In the genomic region with DNA sequence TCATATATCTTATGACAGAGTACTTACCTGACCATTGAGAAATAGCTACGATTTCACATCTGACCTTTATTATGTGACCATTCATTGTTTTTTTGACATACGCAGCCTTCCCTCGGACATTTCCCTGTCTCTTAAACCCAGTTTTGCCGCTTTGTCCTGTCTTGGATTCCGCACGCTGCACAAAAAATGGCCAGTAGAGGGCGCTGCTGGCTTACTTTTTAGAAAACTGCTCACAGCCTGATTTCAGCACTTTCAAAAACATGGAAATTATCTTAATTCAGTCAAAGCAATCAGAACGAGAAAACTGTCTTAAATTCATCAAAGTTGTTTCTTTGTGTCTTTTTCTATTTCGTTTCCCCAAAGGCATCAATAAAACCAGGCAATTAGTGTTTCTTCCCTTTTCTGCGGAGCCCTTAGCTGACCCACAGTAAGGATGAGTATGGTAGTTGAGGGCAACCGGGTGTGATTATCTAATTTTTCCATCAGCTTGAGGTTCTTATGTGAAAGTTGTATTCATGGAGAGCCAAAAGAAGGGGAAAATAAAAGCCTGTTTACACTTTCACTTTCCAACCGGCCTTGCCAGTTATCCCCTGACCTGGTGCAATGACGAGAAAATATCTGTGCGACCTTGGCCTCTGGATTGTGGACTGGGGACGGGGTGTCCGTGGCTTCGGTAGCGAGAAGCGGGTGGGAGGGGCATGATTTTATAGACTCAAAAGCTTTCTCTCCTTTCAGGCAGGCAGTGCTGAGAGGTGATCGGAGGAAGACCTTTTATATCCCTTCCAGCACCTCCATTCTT, we compare ENCODE assay signal across 8 cellular contexts.
A peak's percentile ranks its signal among the peaks of the same experiment; 100 is the strongest.
DNase-seq lines count a peak whose midpoint lies in the region; ATAC-seq and TF ChIP-seq lines count a peak whose summit lies in the region.

No MANE protein-coding gene starts in this region.

- no peak for TF ChIP-seq EP300 in neural cell (conservative IDR thresholded peaks at IDR 0.05; ENCODE audit: poor library complexity, severe bottlenecking)

- H3K4me3 ChIP-seq in OCI-LY7 (ENCODE audit: low read depth, low read length, poor library complexity, severe bottlenecking) (no peak overlapping the region), fibroblast of mammary gland (ENCODE audit: control insufficient read depth, low read depth, low read length) (peak overlapping the region; percentile 7), neural cell (ENCODE audit: low read length) (peak overlapping the region; percentile 21)

- peak overlapping the region; percentile 30 for H3K4me3 Mint-ChIP-seq in stimulated activated naive CD8-positive, alpha-beta T cell treated with anti-CD3 and anti-CD28 coated beads, Interleukin-15, Interleukin-2, amounts not matched to agents 100 ng/mL and 50 ng/mL, for 24 hours

- H3K36me3 Mint-ChIP-seq in stimulated activated naive CD8-positive, alpha-beta T cell treated with anti-CD3 and anti-CD28 coated beads, Interleukin-15, Interleukin-2, amounts not matched to agents 100 ng/mL and 50 ng/mL, for 24 hours (ENCODE audit: low read depth) = no peaks in the 10 kb centered on the region

- DNase-seq in AML-193 (lab: John Stamatoyannopoulos, UW) = peak; percentile 62 to 68
- DNase-seq in HUDEP-2 (lab: John Stamatoyannopoulos, UW; ENCODE audit: unreplicated experiment in 76 of 76) = peak in 66 of 76 experiments; percentile 1 to 67 (median 31)
- peak; percentile 70 for DNase-seq in OCI-LY7 (ENCODE audit: low spot score)
- DNase-seq in activated T-cell treated with anti-CD3 and anti-CD28 coated beads, Interleukin-2, amount 50 U/mL, for 48 hours = peak; percentile 83
- DNase-seq in fibroblast of mammary gland (ENCODE audit: low read depth) = peak; percentile 68

- H3K27me3 Mint-ChIP-seq in stimulated activated naive CD8-positive, alpha-beta T cell treated with anti-CD3 and anti-CD28 coated beads, Interleukin-15, Interleukin-2, amounts not matched to agents 100 ng/mL and 50 ng/mL, for 24 hours = peaks cover 10% of the 10 kb centered on the region

- H3K27me3 ChIP-seq in neural cell (ENCODE audit: insufficient read depth, low read depth, low read length) = no peaks in the 10 kb centered on the region

- H3K4me1 ChIP-seq in OCI-LY7 (ENCODE audit: insufficient read depth, low read length, poor library complexity, severe bottlenecking) = no peaks in the 10 kb centered on the region

- H4K20me1 ChIP-seq in OCI-LY7 (ENCODE audit: insufficient read depth, low read length) (no peaks in the 10 kb centered on the region), neural cell (ENCODE audit: insufficient read depth) (no peaks in the 10 kb centered on the region)

- H3K79me2 ChIP-seq in OCI-LY7 (ENCODE audit: insufficient read depth, low read depth, low read length) = no peaks in the 10 kb centered on the region
- H3K79me2 ChIP-seq in neural cell (replicated peaks; ENCODE audit: insufficient read depth, low read length) = peaks cover 20% of the 10 kb centered on the region

- no peaks in the 10 kb centered on the region for H3K9me2 ChIP-seq in OCI-LY7 (ENCODE audit: insufficient read depth, low read length)
- H3K9me2 ChIP-seq in neural cell (ENCODE audit: insufficient read depth, low read length) = no peaks in the 10 kb centered on the region

- no peaks in the 10 kb centered on the region for H3F3A ChIP-seq in neural cell (ENCODE audit: insufficient read depth, low read length, poor library complexity, severe bottlenecking)

- H3K36me3 ChIP-seq in OCI-LY7 (ENCODE audit: insufficient read depth, low read length) (no peaks in the 10 kb centered on the region), neural cell (ENCODE audit: insufficient read depth, low read length) (no peaks in the 10 kb centered on the region)

- peak; percentile 93 for TF ChIP-seq RAD21 in neural cell (conservative IDR thresholded peaks at IDR 0.05)

- H3K9me3 ChIP-seq in OCI-LY7 (ENCODE audit: low read length) (no peaks in the 10 kb centered on the region), neural cell (ENCODE audit: low read length) (no peaks in the 10 kb centered on the region)

- H3K4me1 Mint-ChIP-seq in stimulated activated naive CD8-positive, alpha-beta T cell treated with anti-CD3 and anti-CD28 coated beads, Interleukin-15, Interleukin-2, amounts not matched to agents 100 ng/mL and 50 ng/mL, for 24 hours (ENCODE audit: low read depth) = no peaks in the 10 kb centered on the region

- H3K4me2 ChIP-seq in OCI-LY7 (ENCODE audit: low read length) = no peak overlapping the region; the same call in 1 of the 2 replicates
- peak overlapping the region; percentile 13 for H3K4me2 ChIP-seq in neural cell (ENCODE audit: low read length)

- POLR2A ChIA-PET in OCI-LY7 (lab: Charles Lee) = interaction anchor here (0.6 kb wide), 1 partner anchor 16 kb away, joined by 3 read pairs; no protein-coding TSS in a partner anchor

- no peak overlapping the region for H3K27ac Mint-ChIP-seq in stimulated activated naive CD8-positive, alpha-beta T cell treated with anti-CD3 and anti-CD28 coated beads, Interleukin-15, Interleukin-2, amounts not matched to agents 100 ng/mL and 50 ng/mL, for 24 hours

- CTCF ChIA-PET in OCI-LY7 (lab: Charles Lee; ENCODE audit: unreplicated experiment) = no interaction called here

- TF ChIP-seq CTCF in OCI-LY7 (conservative IDR thresholded peaks at IDR 0.05; ENCODE audit: low read length) = peak; percentile 98
- peak; percentile 87 for TF ChIP-seq CTCF in fibroblast of mammary gland (conservative IDR thresholded peaks at IDR 0.05; ENCODE audit: control insufficient read depth, insufficient read depth, low read depth, low read length)
- peak; percentile 95 for TF ChIP-seq CTCF in neural cell (IDR thresholded peaks at IDR 0.05; ENCODE audit: poor library complexity, severe bottlenecking)

- H2AFZ ChIP-seq in OCI-LY7 (ENCODE audit: low read length) (no peak overlapping the region), neural cell (ENCODE audit: low read depth, low read length) (no peak overlapping the region)

- no peak overlapping the region for H3K27ac ChIP-seq in OCI-LY7 (ENCODE audit: low read depth, low read length, poor library complexity, severe bottlenecking)
- H3K27ac ChIP-seq in neural cell (ENCODE audit: low read length) = no peak overlapping the region

- intact Hi-C loops in OCI-LY7 (cut with micrococcal nuclease; ENCODE audit: unreplicated experiment) = loop anchor here (1.0 to 10.0 kb wide), 3 partner anchors 498 to 1151 kb away; no protein-coding TSS in a partner anchor

- no TSS peak for BruUV-seq in OCI-LY7 (replicated peaks; lab: Mats Ljungman, UMichigan)

- no peak overlapping the region for H3K9ac ChIP-seq in neural cell (ENCODE audit: low read length)

- H3K9me3 Mint-ChIP-seq in stimulated activated naive CD8-positive, alpha-beta T cell treated with anti-CD3 and anti-CD28 coated beads, Interleukin-15, Interleukin-2, amounts not matched to agents 100 ng/mL and 50 ng/mL, for 24 hours = no peaks in the 10 kb centered on the region

- peak; percentile 71 for ATAC-seq in GM19023 (IDR thresholded peaks at IDR 0.05; ENCODE audit: unreplicated experiment)

TF ChIP-seq in neural cell, 6 proteins besides CTCF, POLR2A, EP300 and RAD21:
- TF ChIP-seq POLR2AphosphoS5 (IDR thresholded peaks at IDR 0.05) = no peak
- TF ChIP-seq SMC3 (conservative IDR thresholded peaks at IDR 0.05; ENCODE audit: poor library complexity) = peak; percentile 91

Comparison
In these comparisons a context has a peak if more than half of its experiments do, and no peak if none do; other contexts are left out.
1. DNase-seq: peak in every context shown above with its lines; median percentile 83 in activated T-cell treated with anti-CD3 and anti-CD28 coated beads, Interleukin-2, amount 50 U/mL, for 48 hours; 70 in OCI-LY7; 68 in fibroblast of mammary gland; 65 in AML-193; 31 in HUDEP-2.